ENCODE assay signal across 22 cellular contexts in the genomic region with DNA sequence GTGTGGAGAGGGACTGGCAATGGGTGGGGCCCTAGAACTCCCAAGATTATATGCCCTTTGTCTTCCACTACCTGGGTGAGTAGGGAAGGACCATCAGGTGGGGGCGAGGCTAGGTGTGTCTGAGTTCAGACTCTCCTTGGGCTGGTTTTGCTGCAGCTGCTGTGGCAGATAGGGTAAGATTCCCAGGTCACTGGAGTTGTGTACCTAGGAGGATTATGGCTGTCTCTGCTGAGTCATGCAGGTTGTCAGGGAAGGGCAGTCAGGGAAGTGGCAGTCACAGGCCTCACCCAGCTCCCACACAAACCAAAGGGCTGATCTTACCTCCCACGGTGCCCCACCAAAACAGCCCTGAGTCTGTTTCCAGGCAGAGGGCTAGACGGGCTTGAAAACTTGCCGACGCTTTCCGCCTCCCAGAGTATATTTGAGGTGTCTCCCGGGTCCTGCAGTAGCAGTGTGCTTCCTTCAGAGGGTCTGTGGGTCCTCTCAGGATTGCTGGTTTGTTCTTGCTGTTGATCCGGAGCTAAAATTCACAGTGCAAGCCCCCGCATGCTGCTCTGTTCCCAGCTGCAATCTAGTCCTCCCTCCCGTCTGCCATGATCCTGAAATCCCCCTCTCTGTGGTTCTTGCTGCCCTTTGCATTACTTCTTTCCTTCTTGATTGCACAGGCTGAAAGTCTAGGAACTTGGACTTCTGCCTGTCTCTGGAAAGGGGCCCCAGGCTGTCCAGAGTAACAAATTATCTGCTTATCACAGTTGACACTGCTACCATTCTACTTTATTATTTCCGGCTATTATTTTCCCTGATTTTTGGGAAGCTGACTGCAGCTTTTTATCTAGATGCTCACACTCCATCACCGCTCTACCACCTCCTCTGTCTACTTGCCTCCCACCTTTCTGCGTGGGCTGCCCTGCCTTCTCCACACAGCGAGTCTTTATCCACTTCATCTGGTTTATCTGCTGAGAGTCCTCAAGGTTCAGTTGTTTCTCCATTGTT.
DNase-seq lines count a peak whose midpoint lies in the region; ATAC-seq, FAIRE-seq and TF ChIP-seq lines count a peak whose summit lies in the region.
"Had no signal": no experiment of that assay in that cellular context is flagged by ENCODE, and none has a peak within 500 bp of the region (broad histone marks: within the 10 kb centered on the region; RNA-seq: fewer than 3 reads in every experiment).

No MANE protein-coding gene starts in this region.

- ATAC-seq in K562 = peak; percentile 76
- peak; percentile 96 for ATAC-seq in left colon
- ATAC-seq: effector memory CD8-positive, alpha-beta T cell; right cardiac atrium; stimulated activated naive CD8-positive, alpha-beta T cell treated with anti-CD3 and anti-CD28 coated beads, Interleukin-15, Interleukin-2, amounts not matched to agents 100 U/mL and 50 U/mL, for 24 hours had no signal

- H4K20me1 ChIP-seq in K562 (replicated peaks; ENCODE audit: control insufficient read depth, insufficient read depth, low read length) = no peaks in the 10 kb centered on the region
- H4K20me1 ChIP-seq: BLaER1 had no signal

- no peak for TF ChIP-seq POLR2A in breast epithelium (IDR thresholded peaks at IDR 0.05)
- no peak for TF ChIP-seq POLR2A in K562 (conservative IDR thresholded peaks at IDR 0.05)
- TF ChIP-seq POLR2A in transverse colon (IDR thresholded peaks at IDR 0.05) = no peak

- H3K9me3 ChIP-seq in breast epithelium (peaks cover 0 to 11% of the 10 kb centered on the region in 2 donors), K562 (replicated peaks; ENCODE audit: control insufficient read depth, insufficient read depth, low read depth, low read length) (no peaks in the 10 kb centered on the region), transverse colon (no peaks in the 10 kb centered on the region)
- H3K9me3 ChIP-seq in CD8-positive, alpha-beta memory T cell (ENCODE audit: low read length) = no peaks in the 10 kb centered on the region

- H3K36me3 ChIP-seq in breast epithelium (no peaks in the 10 kb centered on the region), K562 (ENCODE audit: control insufficient read depth, insufficient read depth, low read length) (no peaks in the 10 kb centered on the region), transverse colon (no peaks in the 10 kb centered on the region)
- H3K36me3 ChIP-seq in CD8-positive, alpha-beta memory T cell (ENCODE audit: insufficient read depth, low read length) = no peaks in the 10 kb centered on the region
- H3K36me3 ChIP-seq: BLaER1, tibial nerve had no signal

- peaks cover 16% of the 10 kb centered on the region for H3K9me3 Mint-ChIP-seq in MCF 10A (ENCODE audit: unreplicated experiment)
- H3K9me3 Mint-ChIP-seq in CD8-positive, alpha-beta memory T cell = peaks cover 12 to 19% (median 14%) of the 10 kb centered on the region in 5 donors

- no peak for FAIRE-seq in K562 (lab: Jason Lieb, UNC)

- CTCF ChIA-PET in MCF 10A (lab: Yijun Ruan, JAX) = interaction anchor here (0.6 kb wide), 1 partner anchor 23 kb away, joined by 4 read pairs; no protein-coding TSS in a partner anchor
- CTCF ChIA-PET in K562 (lab: Yijun Ruan, JAX; ENCODE audit: low intra/inter-chr PET ratio) = no interaction called here
- CTCF ChIA-PET in CD8-positive, alpha-beta memory T cell (lab: Charles Lee) = no interaction called here

- intact Hi-C loops in MCF 10A (cut with micrococcal nuclease) (no loop called here), breast epithelium (cut with DNase I; ENCODE audit: low total_unique reads) (no loop called here), K562 (cut with micrococcal nuclease) (no loop called here), left colon (cut with DNase I, micrococcal nuclease) (no loop called here), transverse colon (cut with DNase I; ENCODE audit: low total_unique reads) (no loop called here)

- H3K4me2 ChIP-seq in K562 (ENCODE audit: insufficient read depth, low read length) = peak overlapping the region; percentile 42; the same call in 1 of the 2 replicates
- H3K4me2 ChIP-seq: BLaER1 had no signal

- under 1% methylated on average over 14 of the region's 14 CpGs for WGBS in K562 (ENCODE audit: insufficient coverage, low coverage, missing lambda C conversion rate)
- WGBS in transverse colon (ENCODE audit: low coverage in 1 of 2), 2 donors = 64 to 67% methylated on average over 4 to 14 of the region's 14 CpGs

- no TSS peak for BruUV-seq in MCF 10A (replicated peaks; lab: Mats Ljungman, UMichigan)
- no TSS peak for BruUV-seq in K562 (replicated peaks; lab: Mats Ljungman, UMichigan)

- H3K27ac ChIP-seq in breast epithelium = no peak overlapping the region
- no peak overlapping the region; the same call in 2 of the 3 replicates for H3K27ac ChIP-seq in K562 (ENCODE audit: extremely low read depth, low read depth, low read length)
- peak overlapping the region; percentile 62 to 78 (median 68) for H3K27ac ChIP-seq in transverse colon
- H3K27ac ChIP-seq in CD8-positive, alpha-beta memory T cell (ENCODE audit: low read depth, low read length) = no peak overlapping the region
- H3K27ac ChIP-seq: BLaER1, tibial nerve had no signal

- H3K4me1 ChIP-seq in breast epithelium = no peaks in the 10 kb centered on the region
- peaks cover 7% of the 10 kb centered on the region in 2 experiments; a peak in 3 of 5 replicates for H3K4me1 ChIP-seq in K562 (replicated peaks in 1 of 2; ENCODE audit: control insufficient read depth in 2 of 2, insufficient read depth in 2 of 2, low read length in 2 of 2)
- H3K4me1 ChIP-seq in transverse colon = peaks cover 0 to 9% (median 5%) of the 10 kb centered on the region in 4 donors
- H3K4me1 ChIP-seq in CD8-positive, alpha-beta memory T cell (ENCODE audit: insufficient read depth, low read length) = no peaks in the 10 kb centered on the region
- H3K4me1 ChIP-seq: tibial nerve had no signal

- H3K27ac Mint-ChIP-seq in MCF 10A (ENCODE audit: low read depth, unreplicated experiment) = no peak overlapping the region
- H3K27ac Mint-ChIP-seq in CD8-positive, alpha-beta memory T cell = no peak overlapping the region
- H3K27ac Mint-ChIP-seq: effector memory CD8-positive, alpha-beta T cell had no signal

- DNase-seq in MCF 10A (ENCODE audit: unreplicated experiment) = peak; percentile 31
- DNase-seq in breast epithelium (ENCODE audit: low spot score in 2 of 2) = no peak
- DNase-seq in K562 (ENCODE audit: extremely low read depth in 1 of 4, low spot score in 3 of 4) = peak in 2 of 4 experiments; percentile 9 to 30
- DNase-seq in left colon = peak; percentile 68 to 73
- peak; percentile 76 for DNase-seq in transverse colon
- DNase-seq in NCI-H1930 (lab: John Stamatoyannopoulos, UW) = no peak
- no peak for DNase-seq in C1 segment of cervical spinal cord (lab: John Stamatoyannopoulos, UW)
- DNase-seq in CD8-positive, alpha-beta memory T cell = no peak
- DNase-seq: activated CD4-positive, alpha-beta T cell treated with anti-CD3 and anti-CD28 coated beads for 4 hours; activated CD8-positive, alpha-beta memory T cell treated with anti-CD3 and anti-CD28 coated beads, Interleukin-2, amount 50 U/mL, for 48 hours; activated gamma-delta T cell; DMS153; effector memory CD8-positive, alpha-beta T cell; hippocampal formation; NCI-H2029 treated with DMSO at 0.1 percent for 48 hours; NCI-H524 treated with DMSO at 0.1 percent for 48 hours; right cardiac atrium; SHP77; stimulated activated naive CD8-positive, alpha-beta T cell treated with anti-CD3 and anti-CD28 coated beads, Interleukin-15, Interleukin-2, amounts not matched to agents 100 U/mL and 50 U/mL, for 24 hours; T-helper 2 cell had no signal

- no peak overlapping the region for H3K4me3 Mint-ChIP-seq in MCF 10A (ENCODE audit: unreplicated experiment)
- peak overlapping the region in 1 of 7 donors; percentile 0 for H3K4me3 Mint-ChIP-seq in CD8-positive, alpha-beta memory T cell
- H3K4me3 Mint-ChIP-seq: effector memory CD8-positive, alpha-beta T cell had no signal

- H3K27me3 Mint-ChIP-seq in MCF 10A (ENCODE audit: insufficient read depth, unreplicated experiment) = no peaks in the 10 kb centered on the region
- H3K27me3 Mint-ChIP-seq in CD8-positive, alpha-beta memory T cell = peaks cover 11 to 35% of the 10 kb centered on the region in 2 donors

- no peaks in the 10 kb centered on the region for H3K36me3 Mint-ChIP-seq in MCF 10A (ENCODE audit: insufficient read depth, unreplicated experiment)
- H3K36me3 Mint-ChIP-seq in CD8-positive, alpha-beta memory T cell = peaks cover 0 to 3% (median 0%) of the 10 kb centered on the region in 3 donors

- no peak for TF ChIP-seq EP300 in K562 (IDR thresholded peaks at IDR 0.05; ENCODE audit: low read length)
- no peak for TF ChIP-seq EP300 in transverse colon (IDR thresholded peaks at IDR 0.05; ENCODE audit: low read depth)

- H3K27me3 ChIP-seq in breast epithelium (no peaks in the 10 kb centered on the region), K562 (ENCODE audit: control insufficient read depth in 2 of 2, insufficient read depth in 2 of 2, low read length in 2 of 2) (peaks cover 0 to 4% of the 10 kb centered on the region in 2 experiments; a peak in 1 of 5 replicates), transverse colon (no peaks in the 10 kb centered on the region)
- no peaks in the 10 kb centered on the region for H3K27me3 ChIP-seq in CD8-positive, alpha-beta memory T cell (ENCODE audit: insufficient read depth, low read length, poor library complexity, severe bottlenecking)
- H3K27me3 ChIP-seq: BLaER1, tibial nerve had no signal

- H3K79me2 ChIP-seq in K562 (ENCODE audit: control insufficient read depth, insufficient read depth, low read length) = no peaks in the 10 kb centered on the region

- in situ Hi-C loops in K562 (cut with MboI) (no loop called here), transverse colon (cut with MboI; ENCODE audit: low pct_ligation_motif_present in 1 of 4, low pct_unique_long_range_greater_than_20kb in 1 of 4, low sequenced_read_pairs in 3 of 4) (no loop called here)

- no peak overlapping the region for H3K4me3 ChIP-seq in breast epithelium
- H3K4me3 ChIP-seq in K562 = no peak overlapping the region
- H3K4me3 ChIP-seq in transverse colon = no peak overlapping the region
- no peak overlapping the region for H3K4me3 ChIP-seq in CD8-positive, alpha-beta memory T cell (ENCODE audit: low read length)
- H3K4me3 ChIP-seq: BLaER1, tibial nerve had no signal

- POLR2A ChIA-PET in MCF 10A (lab: Yijun Ruan, JAX) (interaction anchor here (0.7 kb wide), 2 partner anchors 137 to 1080 kb away, joined by 3 read pairs; no protein-coding TSS in a partner anchor), K562 (lab: Yijun Ruan, JAX) (no interaction called here)
- POLR2A ChIA-PET in CD8-positive, alpha-beta memory T cell (lab: Charles Lee) = no interaction called here

- TF ChIP-seq RAD21 in K562 (CRISPR knock-in tag; conservative IDR thresholded peaks at IDR 0.05 in 1 of 2, IDR thresholded peaks at IDR 0.05 in 1 of 2) = no peak

- peak overlapping the region; percentile 42 for H2AFZ ChIP-seq in K562 (ENCODE audit: low read depth, low read length)

- peak overlapping the region in 1 of 2 experiments; percentile 64; a peak in 1 of 4 replicates for H3K9ac ChIP-seq in K562 (ENCODE audit: insufficient read depth in 1 of 2, low read depth in 2 of 2, low read length in 2 of 2)
- H3K9ac ChIP-seq: BLaER1 had no signal

- peaks cover 7% of the 10 kb centered on the region for H3K4me1 Mint-ChIP-seq in MCF 10A (ENCODE audit: insufficient read depth, unreplicated experiment)
- H3K4me1 Mint-ChIP-seq in CD8-positive, alpha-beta memory T cell = no peaks in the 10 kb centered on the region

- no peak for TF ChIP-seq CTCF in MCF 10A (IDR thresholded peaks at IDR 0.05; ENCODE audit: unreplicated experiment)
- TF ChIP-seq CTCF in breast epithelium (IDR thresholded peaks at IDR 0.05) = no peak
- TF ChIP-seq CTCF in K562 (IDR thresholded peaks at IDR 0.05 in 2 of 3, conservative IDR thresholded peaks at IDR 0.05 in 1 of 3; ENCODE audit: insufficient read depth in 2 of 3, low read depth in 1 of 3, low read length in 3 of 3) = no peak
- no peak for TF ChIP-seq CTCF in transverse colon (IDR thresholded peaks at IDR 0.05)

- no peaks in the 10 kb centered on the region for H3K9me1 ChIP-seq in K562 (ENCODE audit: control insufficient read depth, insufficient read depth, low read length)

Comparison
In these comparisons a context has a peak if more than half of its experiments do, and no peak if none do; other contexts are left out.
1. DNase-seq: peak in MCF 10A (single experiment), left colon (2 of 2) and transverse colon (single experiment); none in breast epithelium (0 of 2), NCI-H1930 (0 of 2), C1 segment of cervical spinal cord (0 of 14) and CD8-positive, alpha-beta memory T cell (0 of 5).
2. H3K27ac ChIP-seq: peak in transverse colon (4 of 4); none in breast epithelium (0 of 2), K562 (single experiment) and CD8-positive, alpha-beta memory T cell (single experiment).